1 cellular context compared by ENCODE assay signal in the genomic region with DNA sequence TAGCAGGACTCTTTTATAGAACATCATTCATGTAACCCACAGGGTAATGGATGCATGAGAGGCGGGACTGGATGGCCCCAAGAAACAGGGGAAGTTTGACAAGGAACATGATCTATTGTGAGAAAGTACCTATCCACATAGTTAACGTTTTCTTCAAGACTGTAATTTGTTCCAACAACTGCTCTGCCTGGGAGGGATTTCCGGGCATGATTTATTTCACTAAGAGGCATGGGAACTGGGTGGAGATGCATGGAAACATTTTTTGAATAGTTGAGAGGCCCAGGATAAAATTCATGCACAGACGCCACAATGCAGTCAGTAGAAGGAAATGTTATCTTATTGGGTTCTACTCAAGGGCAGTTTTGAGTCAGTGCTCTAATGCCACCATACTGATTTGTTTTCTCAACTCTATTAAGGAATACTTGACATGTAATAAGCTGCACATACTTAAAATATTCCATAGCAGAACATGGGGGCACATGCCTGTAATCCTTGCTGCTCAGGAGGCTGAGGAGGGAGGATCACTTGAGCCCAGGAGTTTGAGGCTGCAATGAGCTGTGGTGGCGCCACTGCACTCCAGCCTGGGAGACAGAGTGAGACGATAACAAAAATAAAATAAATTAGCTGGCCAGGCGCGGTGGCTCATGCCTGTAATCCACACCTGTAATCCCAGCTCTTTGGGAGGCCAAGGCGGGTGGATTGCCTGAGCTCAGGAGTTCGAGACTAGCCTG.
TF ChIP-seq lines count a peak whose summit lies in the region.

No MANE protein-coding gene starts in this region.

TF ChIP-seq in SK-N-SH, 30 proteins besides CTCF, POLR2A, EP300 and RAD21:
- TF ChIP-seq TCF12 (IDR thresholded peaks at IDR 0.05) (peak; percentile 11; the same call in 1 of the 2 replicates), RCOR1 (IDR thresholded peaks at IDR 0.05; ENCODE audit: low read length) (no peak), USF2 (IDR thresholded peaks at IDR 0.05; ENCODE audit: borderline replicate concordance, low read depth, low read length) (no peak), EZH2phosphoT487 (IDR thresholded peaks at IDR 0.05; ENCODE audit: borderline replicate concordance, low read depth) (no peak), GABPA (IDR thresholded peaks at IDR 0.05; ENCODE audit: low read depth) (peak; percentile 34; the same call in 1 of the 2 replicates)
- TF ChIP-seq, protein P1, sequence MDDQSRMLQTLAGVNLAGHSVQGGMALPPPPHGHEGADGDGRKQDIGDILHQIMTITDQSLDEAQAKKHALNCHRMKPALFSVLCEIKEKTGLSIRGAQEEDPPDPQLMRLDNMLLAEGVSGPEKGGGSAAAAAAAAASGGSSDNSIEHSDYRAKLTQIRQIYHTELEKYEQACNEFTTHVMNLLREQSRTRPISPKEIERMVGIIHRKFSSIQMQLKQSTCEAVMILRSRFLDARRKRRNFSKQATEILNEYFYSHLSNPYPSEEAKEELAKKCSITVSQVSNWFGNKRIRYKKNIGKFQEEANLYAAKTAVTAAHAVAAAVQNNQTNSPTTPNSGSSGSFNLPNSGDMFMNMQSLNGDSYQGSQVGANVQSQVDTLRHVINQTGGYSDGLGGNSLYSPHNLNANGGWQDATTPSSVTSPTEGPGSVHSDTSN (IDR thresholded peaks at IDR 0.05): peak; percentile 78
